20 cellular contexts compared by ENCODE assay signal in the genomic region with DNA sequence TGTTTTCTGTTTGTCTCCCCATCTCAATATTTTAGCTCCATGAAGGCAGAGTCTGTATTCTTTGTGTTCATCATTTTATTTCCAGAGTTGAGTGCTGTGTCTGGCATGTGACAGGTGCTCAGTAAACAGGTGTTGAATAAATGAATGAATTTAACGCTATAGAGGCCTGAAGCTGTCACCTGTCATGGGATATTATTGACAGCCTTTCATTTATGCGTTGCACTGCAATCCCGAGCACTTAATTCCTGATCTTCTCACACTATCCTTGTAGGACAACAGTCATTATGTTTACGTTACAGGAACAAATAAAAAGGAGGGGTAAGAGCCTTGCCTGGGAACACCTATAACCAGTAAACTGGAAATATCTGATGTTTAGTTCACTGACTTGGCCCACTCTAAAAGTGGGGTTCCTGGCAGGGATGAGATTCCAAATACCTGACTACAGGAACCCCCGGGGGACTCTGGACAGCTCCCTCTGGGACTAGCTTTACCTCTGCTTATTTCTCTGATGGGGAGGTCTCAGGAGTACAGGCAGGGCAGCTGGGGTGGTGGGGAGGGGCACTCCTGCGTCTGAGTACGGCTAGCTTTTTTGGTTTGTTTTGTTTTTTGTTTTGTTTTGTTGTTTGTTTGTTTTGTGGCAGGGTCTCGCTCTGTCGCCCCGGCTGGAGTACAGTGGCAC.
"Had no signal": no experiment of that assay in that cellular context is flagged by ENCODE, and none has a peak within 500 bp of the region (broad histone marks: within the 10 kb centered on the region; RNA-seq: fewer than 3 reads in every experiment).

No MANE protein-coding gene starts in this region.

- H3K9me3 Mint-ChIP-seq: activated naive CD4-positive, alpha-beta T cell treated with anti-CD3 and anti-CD28 coated beads, Interleukin-2, amount 50 U/mL, for 24 hours; nephron progenitor cell; stimulated activated memory B cell treated with anti-CD40 and anti-IgM and Interleukin-4, amounts not matched to agents 10 μg/mL and 1 μg/mL and 100 μg/mL, for 72 hours; T-helper 2 cell treated with Interferon-gamma antibody and Interleukin-4, amounts not matched to agents 5 μg/mL and 100 μg/mL, for 36 hours; WTC11 had no signal

- H3K27ac ChIP-seq: body of pancreas, cardiac muscle cell, epithelial cell of prostate, heart right ventricle, vagina had no signal

- H3K4me1 Mint-ChIP-seq: activated naive CD4-positive, alpha-beta T cell treated with anti-CD3 and anti-CD28 coated beads, Interleukin-2, amount 50 U/mL, for 24 hours; nephron progenitor cell had no signal

- H3K4me1 ChIP-seq: vagina had no signal

- ATAC-seq: body of pancreas; stimulated activated memory B cell treated with anti-CD40 and anti-IgM and Interleukin-4, amounts not matched to agents 10 μg/mL and 1 μg/mL and 100 μg/mL, for 72 hours; WTC11 had no signal

- DNase-seq: activated CD8-positive, alpha-beta memory T cell treated with anti-CD3 and anti-CD28 coated beads for 24 hours; activated gamma-delta T cell; anterior cingulate cortex; body of pancreas; heart right ventricle; islet precursor cell; left cardiac atrium; midbrain; nephron progenitor cell; occipital lobe; small intestine; stimulated activated CD4-positive, alpha-beta T cell treated with anti-CD3 and anti-CD28 coated beads, Interleukin-2, amount 100 ng/mL, for 24 hours had no signal

- H3K4me3 Mint-ChIP-seq: activated naive CD4-positive, alpha-beta T cell treated with anti-CD3 and anti-CD28 coated beads, Interleukin-2, amount 50 U/mL, for 24 hours; nephron progenitor cell; stimulated activated memory B cell treated with anti-CD40 and anti-IgM and Interleukin-4, amounts not matched to agents 10 μg/mL and 1 μg/mL and 100 μg/mL, for 72 hours; T-helper 2 cell treated with Interferon-gamma antibody and Interleukin-4, amounts not matched to agents 5 μg/mL and 100 μg/mL, for 36 hours; WTC11 had no signal

- FAIRE-seq: small intestine, TTC549 had no signal

- H3K4me3 ChIP-seq: body of pancreas, cardiac muscle cell, heart right ventricle, vagina had no signal

- H3K36me3 ChIP-seq: cardiac muscle cell, vagina had no signal

- H3K27me3 ChIP-seq: body of pancreas, cardiac muscle cell, heart right ventricle, vagina had no signal

- H3K27me3 Mint-ChIP-seq: activated naive CD4-positive, alpha-beta T cell treated with anti-CD3 and anti-CD28 coated beads, Interleukin-2, amount 50 U/mL, for 24 hours; stimulated activated memory B cell treated with anti-CD40 and anti-IgM and Interleukin-4, amounts not matched to agents 10 μg/mL and 1 μg/mL and 100 μg/mL, for 72 hours had no signal

- H3K9me3 ChIP-seq: body of pancreas, heart right ventricle, vagina had no signal

- H3K27ac Mint-ChIP-seq: activated naive CD4-positive, alpha-beta T cell treated with anti-CD3 and anti-CD28 coated beads, Interleukin-2, amount 50 U/mL, for 24 hours; nephron progenitor cell; stimulated activated memory B cell treated with anti-CD40 and anti-IgM and Interleukin-4, amounts not matched to agents 10 μg/mL and 1 μg/mL and 100 μg/mL, for 72 hours; T-helper 2 cell treated with Interferon-gamma antibody and Interleukin-4, amounts not matched to agents 5 μg/mL and 100 μg/mL, for 36 hours; WTC11 had no signal
